In genomic region chr3:142888484-142889262, GRCh38 we compare ENCODE assay signal across 2 cellular contexts.
TF ChIP-seq lines count a peak whose summit lies in the region.

Gene PCOLCE2 (minus strand): TSS chr3:142889083. CDS start chr3:142888896, 187 bp downstream.

TF ChIP-seq in GM23338, 12 proteins besides CTCF, POLR2A, EP300 and RAD21 (continued from another document):
- no peak for TF ChIP-seq REST (IDR thresholded peaks at IDR 0.05; ENCODE audit: unreplicated experiment)

TF ChIP-seq in K562, 482 proteins besides CTCF, POLR2A, EP300 and RAD21 (continued from another document and continues in another):
- TF ChIP-seq ZBTB2 (IDR thresholded peaks at IDR 0.05) (0 out of 2 replicates have a peak, but pooled peaks have one; percentile 37), ZC3H11A (IDR thresholded peaks at IDR 0.05; ENCODE audit: low read depth, low read length) (no peak), FOXP4 (CRISPR knock-in tag; IDR thresholded peaks at IDR 0.05; ENCODE audit: borderline replicate concordance) (peak; percentile 39; the same call in 1 of the 2 replicates), NCOA6 (IDR thresholded peaks at IDR 0.05) (peak; percentile 70), EP400 (IDR thresholded peaks at IDR 0.05) (peak; percentile 20; the same call in 1 of the 2 replicates), TSC22D4 (tag; IDR thresholded peaks at IDR 0.05) (no peak), MGA (IDR thresholded peaks at IDR 0.05) (peak; percentile 87), PBX2 (CRISPR knock-in tag; IDR thresholded peaks at IDR 0.05; ENCODE audit: low read depth) (no peak), PBX2 (tag; conservative IDR thresholded peaks at IDR 0.05; ENCODE audit: low read depth) (no peak), TAF1 (IDR thresholded peaks at IDR 0.05; ENCODE audit: control insufficient read depth, extremely low read depth, insufficient read depth, low read length, severe bottlenecking) (peak; percentile 12), UBTF (IDR thresholded peaks at IDR 0.05; ENCODE audit: borderline replicate concordance in 1 of 2, low read depth in 2 of 2, low read length in 2 of 2) (0 out of 4 replicates have a peak, but pooled peaks of 1 of the 2 experiments have one; percentile 16), TFAP4 (CRISPR knock-in tag; IDR thresholded peaks at IDR 0.05; ENCODE audit: borderline replicate concordance) (peak; percentile 28; the same call in 1 of the 2 replicates), CBX2 (IDR thresholded peaks at IDR 0.05; ENCODE audit: insufficient read depth, low read length, poor library complexity, severe bottlenecking) (peak; percentile 6), ZNF263 (CRISPR knock-in tag; IDR thresholded peaks at IDR 0.05; ENCODE audit: borderline replicate concordance) (no peak), E2F6 (IDR thresholded peaks at IDR 0.05; ENCODE audit: borderline replicate concordance in 1 of 2, extremely low read depth in 1 of 2, insufficient read depth in 1 of 2, insufficient read length in 1 of 2, low read depth in 1 of 2, low read length in 1 of 2, poor library complexity in 1 of 2, severe bottlenecking in 1 of 2) (peak in 1 of 2 experiments; percentile 49), ZBTB33 (CRISPR knock-in tag; IDR thresholded peaks at IDR 0.05) (peak; percentile 81), POLR2G (IDR thresholded peaks at IDR 0.05; ENCODE audit: low read depth, low read length) (peak; percentile 61), ZNF41 (CRISPR knock-in tag; conservative IDR thresholded peaks at IDR 0.05) (no peak), NFYB (IDR thresholded peaks at IDR 0.05; ENCODE audit: extremely low read depth, insufficient read length) (no peak), ZSCAN29 (IDR thresholded peaks at IDR 0.05) (peak; percentile 66; the same call in 1 of the 2 replicates), MNT (conservative IDR thresholded peaks at IDR 0.05) (peak; percentile 34 to 55; a peak in 2 of 4 replicates)
